In the genomic region with DNA sequence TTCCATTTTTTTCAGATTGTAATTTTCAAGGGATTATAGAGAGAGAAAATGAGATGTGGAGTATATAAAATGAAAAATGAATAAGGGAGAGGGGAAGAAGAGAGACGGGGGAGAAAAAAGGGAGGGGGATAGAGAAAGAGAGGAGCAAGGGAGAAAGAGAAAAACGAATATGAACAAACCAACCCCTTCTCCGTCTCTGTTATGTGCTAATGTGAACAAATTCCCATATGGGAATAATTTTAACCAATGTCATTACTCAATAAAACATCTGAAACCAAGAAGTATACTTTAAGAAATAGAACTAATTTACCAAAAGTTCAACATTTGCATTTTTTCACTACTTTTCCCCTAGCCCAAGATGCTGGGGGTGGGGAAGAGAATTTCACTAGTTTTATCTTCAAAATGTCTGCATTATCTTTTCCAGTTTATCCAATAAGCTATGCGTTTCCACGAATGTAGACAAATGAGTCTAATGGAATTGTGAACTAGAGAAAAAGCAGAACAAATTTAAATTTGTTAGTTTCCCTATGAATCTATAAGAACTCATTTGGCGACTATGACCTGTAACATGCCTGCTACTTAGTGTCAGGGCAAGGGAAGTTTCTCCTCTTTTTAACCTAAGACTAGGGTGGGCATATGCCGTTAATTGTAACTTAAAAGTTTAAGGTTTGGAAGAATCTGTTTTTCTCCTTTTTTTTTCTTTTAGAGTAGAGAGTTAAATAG, we compare ENCODE assay signal across 18 cellular contexts.
"Had no signal": no experiment of that assay in that cellular context is flagged by ENCODE, and none has a peak within 500 bp of the region (broad histone marks: within the 10 kb centered on the region; RNA-seq: fewer than 3 reads in every experiment).

No MANE protein-coding gene starts in this region.

- H3K4me3 ChIP-seq: prostate gland, skin epidermis, stomach, testis, upper lobe of left lung had no signal

- H3K27me3 ChIP-seq: stomach, testis, upper lobe of left lung had no signal

- H3K4me1 ChIP-seq: prostate gland had no signal

- DNase-seq: activated CD4-positive, alpha-beta memory T cell treated with anti-CD3 and anti-CD28 coated beads, Interleukin-2, amount 10 ng/mL, durations not matched to agents 7 days and 5 days; activated CD4-positive, alpha-beta T cell treated with anti-CD3 and anti-CD28 coated beads for 36 hours; activated gamma-delta T cell; activated T-cell treated with anti-CD3 and anti-CD28 coated beads, Interleukin-2, amount 50 U/mL, for 48 hours; erythroblast; hypothalamus; left ventricle myocardium superior; right cardiac atrium; stimulated activated CD4-positive, alpha-beta T cell treated with anti-CD3 and anti-CD28 coated beads, Interleukin-4, amount 100 ng/mL, for 4 hours; stomach; testis; upper lobe of left lung; WERI-Rb-1 had no signal

- ATAC-seq: activated CD4-positive, alpha-beta T cell treated with anti-CD3 and anti-CD28 coated beads for 36 hours; left ventricle myocardium superior; right cardiac atrium had no signal

- H3K9me3 ChIP-seq: prostate gland, stomach, testis, upper lobe of left lung had no signal

- FAIRE-seq: colon had no signal

- H3K36me3 ChIP-seq: prostate gland, stomach, upper lobe of left lung, WERI-Rb-1 had no signal

- H3K4me3 Mint-ChIP-seq: activated CD4-positive, alpha-beta memory T cell treated with anti-CD3 and anti-CD28 coated beads, Interleukin-2, amount 10 ng/mL, durations not matched to agents 7 days and 5 days; activated CD4-positive, alpha-beta T cell treated with anti-CD3 and anti-CD28 coated beads for 36 hours; T-helper 1 cell treated with Interleukin-12 subunit alpha and Interleukin-12 subunit beta and Interleukin-4 antibody, amounts not matched to agents 30 μg/mL and 1 μg/mL, for 36 hours had no signal

- H3K27ac Mint-ChIP-seq: activated CD4-positive, alpha-beta memory T cell treated with anti-CD3 and anti-CD28 coated beads, Interleukin-2, amount 10 ng/mL, durations not matched to agents 7 days and 5 days; activated CD4-positive, alpha-beta T cell treated with anti-CD3 and anti-CD28 coated beads for 36 hours; activated naive CD4-positive, alpha-beta T cell treated with anti-CD3 and anti-CD28 coated beads, Interleukin-2, amount 50 U/mL, for 72 hours; T-helper 1 cell treated with Interleukin-12 subunit alpha and Interleukin-12 subunit beta and Interleukin-4 antibody, amounts not matched to agents 30 μg/mL and 1 μg/mL, for 36 hours had no signal

- H3K9me3 Mint-ChIP-seq: activated CD4-positive, alpha-beta memory T cell treated with anti-CD3 and anti-CD28 coated beads, Interleukin-2, amount 10 ng/mL, durations not matched to agents 7 days and 5 days; activated naive CD4-positive, alpha-beta T cell treated with anti-CD3 and anti-CD28 coated beads, Interleukin-2, amount 50 U/mL, for 72 hours; T-helper 1 cell treated with Interleukin-12 subunit alpha and Interleukin-12 subunit beta and Interleukin-4 antibody, amounts not matched to agents 30 μg/mL and 1 μg/mL, for 36 hours had no signal

- H3K27ac ChIP-seq: prostate gland, stomach, testis, upper lobe of left lung, WERI-Rb-1 had no signal
